ENCODE assay signal across 16 cellular contexts in the genomic region with DNA sequence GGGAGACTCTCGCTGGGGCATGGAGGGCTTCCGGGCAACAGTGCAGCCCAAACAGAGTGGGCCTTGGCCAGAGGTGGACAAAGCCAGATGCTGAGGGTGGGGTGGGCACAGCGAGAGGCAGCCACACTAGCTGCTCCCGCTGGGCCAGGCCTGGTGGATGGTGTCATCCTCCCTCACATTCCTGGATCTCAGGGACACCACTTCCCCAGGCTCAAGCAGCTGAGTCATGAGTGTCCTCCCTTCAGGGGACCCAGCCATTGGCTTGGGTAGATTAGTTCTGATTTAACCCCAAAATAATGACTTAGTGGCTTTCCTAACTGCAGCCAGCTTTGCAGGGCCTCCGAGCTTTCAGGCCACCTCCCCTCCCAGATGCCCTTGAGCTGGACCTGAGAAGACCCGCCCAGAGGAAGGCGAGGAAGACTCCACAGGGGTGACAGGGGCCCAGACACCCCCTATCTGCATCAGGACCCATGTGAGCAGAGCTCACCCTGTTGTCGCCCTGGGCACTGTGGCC. TPM values are rescaled to one million over a fixed set of nuclear protein-coding genes. Genes with fewer than 3 reads are reported as not detected.
DNase-seq lines count a peak whose midpoint lies in the region; ATAC-seq and TF ChIP-seq lines count a peak whose summit lies in the region.
"Had no signal": no experiment of that assay in that cellular context is flagged by ENCODE, and none has a peak within 500 bp of the region (broad histone marks: within the 10 kb centered on the region; RNA-seq: fewer than 3 reads in every experiment).

No MANE protein-coding gene starts in this region.

- H3K18ac ChIP-seq in mesendoderm (ENCODE audit: low read length), result no peak overlapping the region

- H2BK120ac ChIP-seq in mesendoderm (ENCODE audit: low read depth, low read length), result no peak overlapping the region

- no peak overlapping the region for H3K4ac ChIP-seq in mesendoderm (ENCODE audit: low read depth, low read length)

- no peak overlapping the region for H3K9ac ChIP-seq in mesendoderm (ENCODE audit: low read length)

- H2BK5ac ChIP-seq in mesendoderm (ENCODE audit: low read length), result no peak overlapping the region

- H3K4me1 Mint-ChIP-seq in nephron progenitor cell, result peaks cover 20% of the 10 kb centered on the region

- H3K36me3 Mint-ChIP-seq in nephron progenitor cell (ENCODE audit: low read depth), result no peaks in the 10 kb centered on the region
- H3K36me3 Mint-ChIP-seq: CD4-positive, CD25-positive, alpha-beta regulatory T cell; IgD-negative memory B cell had no signal

- no peak overlapping the region for H4K8ac ChIP-seq in mesendoderm (ENCODE audit: low read depth, low read length)

- no peak overlapping the region for H3K27ac Mint-ChIP-seq in nephron progenitor cell
- H3K27ac Mint-ChIP-seq: CD4-positive, CD25-positive, alpha-beta regulatory T cell; effector memory CD8-positive, alpha-beta T cell had no signal

- DNase-seq in AG08396 (ENCODE audit: low spot score) (peak; percentile 79), HT1080 (ENCODE audit: low read depth) (peak; percentile 67), brain microvascular endothelial cell (no peak), mesendoderm (peak; percentile 78), LoVo (ENCODE audit: low spot score) (no peak), nephron progenitor cell (no peak)
- no peak for DNase-seq in effector CD8-positive, alpha-beta T cell (lab: John Stamatoyannopoulos, UW)
- DNase-seq: activated CD8-positive, alpha-beta memory T cell treated with anti-CD3 and anti-CD28 coated beads, Interleukin-2, amount 50 U/mL, for 4 hours; amygdala; CD4-positive, CD25-positive, alpha-beta regulatory T cell; effector memory CD8-positive, alpha-beta T cell; H9; NCI-H2171 had no signal

- H3K36me3 ChIP-seq in brain microvascular endothelial cell (replicated peaks) (no peaks in the 10 kb centered on the region), mesendoderm (ENCODE audit: control insufficient read depth, insufficient read depth, low read length) (no peaks in the 10 kb centered on the region)
- H3K36me3 ChIP-seq: right lobe of liver had no signal

- no peak for TF ChIP-seq CTCF in brain microvascular endothelial cell (IDR thresholded peaks at IDR 0.05; ENCODE audit: low read depth, low read length, missing control alignments)
- no peak for TF ChIP-seq CTCF in nephron progenitor cell (IDR thresholded peaks at IDR 0.05)

- H4K5ac ChIP-seq in mesendoderm (ENCODE audit: low read length), result no peak overlapping the region

- no peak overlapping the region for H3K23ac ChIP-seq in mesendoderm (ENCODE audit: low read length)

- H3K4me1 ChIP-seq in mesendoderm (ENCODE audit: control insufficient read depth, low read depth, low read length), result no peaks in the 10 kb centered on the region

- H3K27ac ChIP-seq in brain microvascular endothelial cell, result peak overlapping the region; percentile 3
- H3K27ac ChIP-seq in mesendoderm (ENCODE audit: low read depth, low read length), result no peak overlapping the region
- H3K27ac ChIP-seq: right lobe of liver had no signal

- no peak overlapping the region for H2AK5ac ChIP-seq in mesendoderm (ENCODE audit: low read length)

- no peaks in the 10 kb centered on the region for H3K9me3 Mint-ChIP-seq in nephron progenitor cell
- H3K9me3 Mint-ChIP-seq: CD4-positive, CD25-positive, alpha-beta regulatory T cell; effector memory CD8-positive, alpha-beta T cell; H9; IgD-negative memory B cell had no signal

- ATAC-seq in GM19467 (IDR thresholded peaks at IDR 0.05; ENCODE audit: unreplicated experiment), result no peak
- ATAC-seq: effector memory CD8-positive, alpha-beta T cell had no signal

- no peak overlapping the region for H3K4me3 ChIP-seq in brain microvascular endothelial cell (ENCODE audit: low read depth, low read length)
- H3K4me3 ChIP-seq in mesendoderm (ENCODE audit: low read length), result no peak overlapping the region
- H3K4me3 ChIP-seq: right lobe of liver had no signal

- no peak overlapping the region for H3K4me2 ChIP-seq in mesendoderm (ENCODE audit: low read length)

- H3K79me1 ChIP-seq in mesendoderm (ENCODE audit: low read length), result no peaks in the 10 kb centered on the region

- no peak overlapping the region for H2BK15ac ChIP-seq in mesendoderm (replicated peaks; ENCODE audit: low read depth)

- WGBS in mesendoderm (ENCODE audit: extremely low coverage, insufficient coverage, low lambda C conversion rate), result no CpG with 5 or more reads among the region's 8 CpGs

- no peaks in the 10 kb centered on the region for H3K79me2 ChIP-seq in mesendoderm (ENCODE audit: control insufficient read depth, insufficient read depth, low read length)

- H3K4me3 Mint-ChIP-seq in nephron progenitor cell, result no peak overlapping the region
- H3K4me3 Mint-ChIP-seq: CD4-positive, CD25-positive, alpha-beta regulatory T cell; H9; IgD-negative memory B cell had no signal

- no peaks in the 10 kb centered on the region for H3K27me3 ChIP-seq in brain microvascular endothelial cell (replicated peaks)
- H3K27me3 ChIP-seq in mesendoderm (ENCODE audit: insufficient read depth, low read length, poor library complexity), result no peaks in the 10 kb centered on the region
- H3K27me3 ChIP-seq: right lobe of liver had no signal

- peaks cover 9% of the 10 kb centered on the region for H3K27me3 Mint-ChIP-seq in nephron progenitor cell (ENCODE audit: low read depth, poor library complexity)

- H3K56ac ChIP-seq in mesendoderm (ENCODE audit: low read length), result peak overlapping the region; percentile 49

- in situ Hi-C loops in brain microvascular endothelial cell (cut with HindIII; ENCODE audit: low pct_ligation_motif_present, low sequenced_read_pairs), result no loop called here

RNA-seq across cellular contexts. Expression of gene WNT7B, which starts 25.9 kb away (rescaled TPM):
- total RNA-seq in HT1080 (2014; rRNA removed; shearing (Covaris generic)), result 15.0 and 18.9 TPM in 2 replicates
- 22.0 and 24.5 TPM in 2 replicates for polyA plus RNA-seq in HT1080 (2015; cell fraction: cytosol; rRNA removed)
- 9.9 and 12.5 TPM in 2 replicates for polyA plus RNA-seq in HT1080 (2015; cell fraction: nucleus; rRNA removed)
- polyA plus RNA-seq in mesendoderm (2013, experiment 1 of 2), result not detected
- 0.03 TPM for polyA plus RNA-seq in mesendoderm (2013, experiment 2 of 2)
- total RNA-seq: CD4-positive, CD25-positive, alpha-beta regulatory T cell had no signal
- polyA plus RNA-seq: CD4-positive, CD25-positive, alpha-beta regulatory T cell; IgD-negative memory B cell had no signal

Comparison
In these comparisons a context has a peak if more than half of its experiments do, and no peak if none do; other contexts are left out.
1. DNase-seq: peak in AG08396 (single experiment), HT1080 (single experiment) and mesendoderm (single experiment); none in brain microvascular endothelial cell (single experiment), LoVo (single experiment), nephron progenitor cell (single experiment) and effector CD8-positive, alpha-beta T cell (single experiment).